Comparison of ENCODE assay signal across 15 cellular contexts in the genomic region with DNA sequence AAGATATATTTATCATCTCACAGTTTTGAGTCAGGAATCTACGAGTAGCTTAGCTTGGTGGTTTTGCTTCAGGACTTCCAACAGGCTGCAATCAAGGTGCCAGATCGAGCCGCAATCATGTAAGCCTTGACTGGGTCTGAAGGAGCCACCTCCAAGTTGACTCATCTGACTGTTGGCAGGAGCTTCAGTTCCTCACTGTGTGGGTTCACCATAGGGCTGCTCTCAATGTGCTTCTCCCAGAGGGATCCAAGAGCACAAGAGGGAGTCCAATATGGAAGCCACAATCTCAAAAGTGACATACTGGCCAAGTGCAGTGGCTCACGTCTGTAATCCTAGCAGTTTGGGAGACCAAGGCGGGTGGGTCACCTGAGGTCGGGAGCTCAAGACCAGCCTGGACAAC. TPM values are rescaled to one million over a fixed set of nuclear protein-coding genes. Genes with fewer than 3 reads are reported as not detected.
A peak's percentile ranks its signal among the peaks of the same experiment; 100 is the strongest.
DNase-seq lines count a peak whose midpoint lies in the region; ATAC-seq and TF ChIP-seq lines count a peak whose summit lies in the region.
"Had no signal": no experiment of that assay in that cellular context is flagged by ENCODE, and none has a peak within 500 bp of the region (broad histone marks: within the 10 kb centered on the region; RNA-seq: fewer than 3 reads in every experiment).

No MANE protein-coding gene starts in this region.

- H3K27ac ChIP-seq in foreskin keratinocyte: no peak overlapping the region
- H3K27ac ChIP-seq: RWPE1, SJCRH30 had no signal

- no peaks in the 10 kb centered on the region for H3K9me3 ChIP-seq in MG63
- H3K9me3 ChIP-seq: SJCRH30 had no signal

- H3K4me3 ChIP-seq in AG10803 (ENCODE audit: low read length) (no peak overlapping the region), MG63 (no peak overlapping the region)
- H3K4me3 ChIP-seq: SJCRH30 had no signal

- no peaks in the 10 kb centered on the region for H3K36me3 ChIP-seq in MG63
- H3K36me3 ChIP-seq: SJCRH30 had no signal

- no peaks in the 10 kb centered on the region for H3K27me3 ChIP-seq in MG63
- H3K27me3 ChIP-seq in foreskin keratinocyte: no peaks in the 10 kb centered on the region
- H3K27me3 ChIP-seq: SJCRH30 had no signal

- peaks cover 15% of the 10 kb centered on the region for H3K4me1 ChIP-seq in foreskin keratinocyte
- H3K4me1 ChIP-seq: SJCRH30 had no signal

- peak; percentile 75 for ATAC-seq in foreskin keratinocyte
- ATAC-seq in GM21737 (IDR thresholded peaks at IDR 0.05; ENCODE audit: unreplicated experiment): no peak
- ATAC-seq in HG02938 (IDR thresholded peaks at IDR 0.05; ENCODE audit: unreplicated experiment): no peak
- no peak for ATAC-seq in GM19023 (IDR thresholded peaks at IDR 0.05; ENCODE audit: unreplicated experiment)

- no peak for TF ChIP-seq CTCF in AG10803 (conservative IDR thresholded peaks at IDR 0.05; ENCODE audit: low read length)
- no peak for TF ChIP-seq CTCF in foreskin keratinocyte (conservative IDR thresholded peaks at IDR 0.05)

- DNase-seq in AG10803 (ENCODE audit: low read depth): peak; percentile 10
- DNase-seq in MG63: peak; percentile 84
- peak; percentile 3 for DNase-seq in astrocyte of the hippocampus (ENCODE audit: low read depth, low spot score)
- DNase-seq in foreskin keratinocyte: peak; percentile 27 to 72
- no peak for DNase-seq in NOMO-1 (lab: John Stamatoyannopoulos, UW; ENCODE audit: unreplicated experiment in 2 of 2)
- DNase-seq: CD4-positive, alpha-beta T cell; DND-41; HCEC 1CT; NCI-H1105; NCI-H1694 treated with DMSO at 0.1 percent for 48 hours; SJCRH30 had no signal

RNA-seq across cellular contexts. Expression of a gene that starts 26.5 kb away (rescaled TPM):
- under 0.01 and 0.07 TPM in 2 replicates for total RNA-seq in MG63 (2014; rRNA removed; shearing (Covaris generic); ENCODE audit: low replicate concordance)
- total RNA-seq in foreskin keratinocyte: not detected in 2 replicates
- not detected in 2 replicates for polyA plus RNA-seq in foreskin keratinocyte

Comparison
In these comparisons a context has a peak if more than half of its experiments do, and no peak if none do; other contexts are left out.
1. DNase-seq: peak in AG10803 (single experiment), MG63 (single experiment), astrocyte of the hippocampus (single experiment) and foreskin keratinocyte (2 of 2); none in NOMO-1 (0 of 2).